In the genomic region with DNA sequence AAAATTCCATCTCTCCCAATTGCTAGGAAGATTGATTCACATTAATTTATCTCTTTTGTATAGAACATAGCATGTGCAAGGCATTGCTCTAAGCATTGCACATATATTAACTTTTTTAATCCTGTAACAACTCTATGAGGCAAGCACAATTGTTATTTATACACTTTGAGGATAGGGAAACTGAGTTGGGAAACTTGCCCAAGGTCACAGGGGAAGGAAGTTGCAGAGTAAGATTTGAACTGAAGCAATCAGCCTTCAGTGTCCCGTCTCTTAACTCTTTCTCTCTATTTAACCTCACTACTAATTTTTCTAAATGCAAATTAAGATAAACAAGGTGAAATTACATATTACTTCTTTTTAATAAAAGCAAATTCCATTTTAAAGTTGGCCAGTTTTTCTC, we compare ENCODE assay signal across 27 cellular contexts. TPM values are rescaled to one million over a fixed set of nuclear protein-coding genes. Genes with fewer than 3 reads are reported as not detected.
"Had no signal": no experiment of that assay in that cellular context is flagged by ENCODE, and none has a peak within 500 bp of the region (broad histone marks: within the 10 kb centered on the region; RNA-seq: fewer than 3 reads in every experiment).

No MANE protein-coding gene starts in this region.

- H3K27me3 ChIP-seq: colonic mucosa, dorsolateral prefrontal cortex, esophagus muscularis mucosa, gastrocnemius medialis, left lung, ovary, thyroid gland had no signal

- H3K27ac ChIP-seq: colonic mucosa, dorsolateral prefrontal cortex, esophagus muscularis mucosa, gastrocnemius medialis, ovary, psoas muscle, thyroid gland had no signal

- ATAC-seq: activated T-cell treated with anti-CD3 and anti-CD28 coated beads, Interleukin-2, amount 50 U/mL, for 72 hours; effector memory CD8-positive, alpha-beta T cell; gastrocnemius medialis; left lung; psoas muscle; right cardiac atrium had no signal

- H3K4me3 ChIP-seq: colonic mucosa, dorsolateral prefrontal cortex, esophagus muscularis mucosa, gastrocnemius medialis, left lung, ovary, psoas muscle, thyroid gland had no signal

- H3K4me1 ChIP-seq: colonic mucosa, esophagus muscularis mucosa, gastrocnemius medialis, psoas muscle, thyroid gland had no signal

- H3K9me3 ChIP-seq: colonic mucosa, esophagus muscularis mucosa, gastrocnemius medialis, left lung, ovary, psoas muscle, thyroid gland had no signal

- H3K36me3 ChIP-seq: colonic mucosa, esophagus muscularis mucosa, gastrocnemius medialis, left lung, ovary, thyroid gland had no signal

- DNase-seq: activated CD4-positive, alpha-beta memory T cell treated with anti-CD3 and anti-CD28 coated beads for 36 hours; activated CD4-positive, alpha-beta T cell treated with anti-CD3 and anti-CD28 coated beads for 4 hours; activated CD4-positive, CD25-positive, alpha-beta regulatory T cell; activated effector memory CD4-positive, alpha-beta T cell treated with Interleukin-2 at 50 U/mL for 16 hours; activated naive CD4-positive, alpha-beta T cell treated with anti-CD3 and anti-CD28 coated beads for 36 hours; activated naive CD8-positive, alpha-beta T cell treated with anti-CD3 and anti-CD28 coated beads, Interleukin-2, amount 10 ng/mL, durations not matched to agents 7 days and 5 days; activated T-cell treated with anti-CD3 and anti-CD28 coated beads, Interleukin-2, amount 50 U/mL, for 72 hours; amniotic stem cell; colonic mucosa; dorsolateral prefrontal cortex; effector memory CD8-positive, alpha-beta T cell; gastrocnemius medialis; hippocampal formation; kidney glomerular epithelial cell; left lung; ovary; psoas muscle; stimulated activated CD4-positive, alpha-beta T cell treated with anti-CD3 and anti-CD28 coated beads, Interleukin-12 subunit alpha, Interleukin-12 subunit beta, amount 100 ng/mL, for 4 hours; stimulated activated CD4-positive, alpha-beta T cell treated with anti-CD3 and anti-CD28 coated beads, Interleukin-4, amount 100 ng/mL, for 4 hours; substantia nigra; T1000; thyroid gland had no signal

- FAIRE-seq: bronchial epithelial cell had no signal

RNA-seq across cellular contexts. Expression of a gene that starts 22.1 kb away (rescaled TPM):
- total RNA-seq: activated CD4-positive, alpha-beta memory T cell treated with anti-CD3 and anti-CD28 coated beads for 36 hours; activated naive CD4-positive, alpha-beta T cell treated with anti-CD3 and anti-CD28 coated beads for 36 hours; activated naive CD8-positive, alpha-beta T cell treated with anti-CD3 and anti-CD28 coated beads, Interleukin-2, amount 10 ng/mL, durations not matched to agents 7 days and 5 days; activated T-cell treated with anti-CD3 and anti-CD28 coated beads, Interleukin-2, amount 50 U/mL, for 72 hours; bronchial epithelial cell; colonic mucosa; dorsolateral prefrontal cortex; esophagus muscularis mucosa; gastrocnemius medialis; left lung; natural killer cell treated with Interleukin-12 subunit alpha and Interleukin-12 subunit beta and Interleukin-15 and Interleukin-18, amount 100 ng/mL, for 72 hours; ovary; psoas muscle; right cardiac atrium; thyroid gland; urinary bladder had no signal

RNA-seq across cellular contexts. Expression of a gene that starts 40.5 kb away (rescaled TPM):
- total RNA-seq: activated CD4-positive, alpha-beta memory T cell treated with anti-CD3 and anti-CD28 coated beads for 36 hours; activated naive CD4-positive, alpha-beta T cell treated with anti-CD3 and anti-CD28 coated beads for 36 hours; activated naive CD8-positive, alpha-beta T cell treated with anti-CD3 and anti-CD28 coated beads, Interleukin-2, amount 10 ng/mL, durations not matched to agents 7 days and 5 days; activated T-cell treated with anti-CD3 and anti-CD28 coated beads, Interleukin-2, amount 50 U/mL, for 72 hours; bronchial epithelial cell; esophagus muscularis mucosa; gastrocnemius medialis; ovary; psoas muscle; right cardiac atrium; urinary bladder had no signal
